In genomic region chr4:154872198-154872597, GRCh38 we compare ENCODE assay signal across 14 cellular contexts.
DNase-seq lines count a peak whose midpoint lies in the region; TF ChIP-seq lines count a peak whose summit lies in the region.
"Had no signal": no experiment of that assay in that cellular context is flagged by ENCODE, and none has a peak within 500 bp of the region (broad histone marks: within the 10 kb centered on the region; RNA-seq: fewer than 3 reads in every experiment).

No MANE protein-coding gene starts in this region.

- peaks cover 5% of the 10 kb centered on the region; the same call in 1 of the 2 replicates for H3K9me3 ChIP-seq in Karpas-422 (ENCODE audit: low read length)
- peaks cover 38% of the 10 kb centered on the region for H3K9me3 ChIP-seq in iPS-20b (ENCODE audit: insufficient read depth, low read depth, low read length)
- no peaks in the 10 kb centered on the region for H3K9me3 ChIP-seq in neuronal stem cell (replicated peaks in 1 of 2; ENCODE audit: control insufficient read depth in 2 of 2, insufficient read depth in 1 of 2, low read depth in 1 of 2, low read length in 2 of 2)
- peaks cover 0 to 3% (median 0%) of the 10 kb centered on the region in 3 donors for H3K9me3 ChIP-seq in tibial artery

- no peak overlapping the region for H3K27ac ChIP-seq in Karpas-422 (ENCODE audit: low read length)
- H3K27ac ChIP-seq in iPS-20b (ENCODE audit: low read length), result no peak overlapping the region
- H3K27ac ChIP-seq in neuronal stem cell (replicated peaks; ENCODE audit: low read length), result no peak overlapping the region
- no peak overlapping the region for H3K27ac ChIP-seq in tibial artery
- H3K27ac ChIP-seq: GM23248 had no signal

- H3K27me3 ChIP-seq in Karpas-422 (ENCODE audit: low read length) (peaks cover 5% of the 10 kb centered on the region; the same call in 1 of the 2 replicates), iPS-20b (ENCODE audit: insufficient read depth, low read length) (no peaks in the 10 kb centered on the region), neuronal stem cell (ENCODE audit: control insufficient read depth in 3 of 3, insufficient read depth in 3 of 3, low read depth in 1 of 3, low read length in 3 of 3) (no peaks in the 10 kb centered on the region), tibial artery (no peaks in the 10 kb centered on the region)

- no peak overlapping the region for H3K4ac ChIP-seq in neuronal stem cell (ENCODE audit: low read length)

- H4K20me1 ChIP-seq in Karpas-422 (ENCODE audit: insufficient read depth, low read depth, low read length), result no peaks in the 10 kb centered on the region

- no peak overlapping the region for H2BK120ac ChIP-seq in neuronal stem cell (ENCODE audit: low read depth, low read length)

- no peak overlapping the region for H3K14ac ChIP-seq in neuronal stem cell (ENCODE audit: low read length)

- no peak overlapping the region for H3K4me3 ChIP-seq in Karpas-422 (ENCODE audit: low read length)
- 0 out of 2 replicates have a peak overlapping the region, but pooled peaks have one; percentile 30 for H3K4me3 ChIP-seq in iPS-20b (ENCODE audit: low read length)
- no peak overlapping the region for H3K4me3 ChIP-seq in neuronal stem cell (ENCODE audit: low read length in 2 of 2)
- no peak overlapping the region for H3K4me3 ChIP-seq in tibial artery
- H3K4me3 ChIP-seq: GM23248 had no signal

- H4K91ac ChIP-seq in neuronal stem cell (ENCODE audit: low read depth, low read length, poor library complexity), result no peak overlapping the region

- intact Hi-C loops in tibial artery (cut with DNase I; ENCODE audit: low total_unique reads), result no loop called here

- no peak overlapping the region for H2AFZ ChIP-seq in Karpas-422 (ENCODE audit: low read length)
- no peak overlapping the region for H2AFZ ChIP-seq in neuronal stem cell (ENCODE audit: low read length)
- H2AFZ ChIP-seq: GM23248 had no signal

- H3K9ac ChIP-seq in Karpas-422 (ENCODE audit: low read length), result no peak overlapping the region
- H3K9ac ChIP-seq in iPS-20b (ENCODE audit: low read depth, low read length), result no peak overlapping the region
- H3K9ac ChIP-seq in neuronal stem cell (ENCODE audit: low read depth, low read length, poor library complexity), result no peak overlapping the region
- H3K9ac ChIP-seq: GM23248 had no signal

- no peak overlapping the region for H3K4me2 ChIP-seq in Karpas-422 (ENCODE audit: low read depth, low read length, poor library complexity, severe bottlenecking)
- no peak overlapping the region for H3K4me2 ChIP-seq in neuronal stem cell (ENCODE audit: insufficient read depth, low read length, poor library complexity, severe bottlenecking)

- no peak overlapping the region for H2BK12ac ChIP-seq in neuronal stem cell (ENCODE audit: low read length)

- no peak overlapping the region for H2AK5ac ChIP-seq in neuronal stem cell (ENCODE audit: low read depth, low read length)

- TF ChIP-seq CTCF in tibial artery (IDR thresholded peaks at IDR 0.05), result no peak

- no peak overlapping the region for H2BK15ac ChIP-seq in neuronal stem cell (ENCODE audit: low read length)

- no peak overlapping the region for H3K18ac ChIP-seq in neuronal stem cell (ENCODE audit: low read length)

- H2BK5ac ChIP-seq in neuronal stem cell (ENCODE audit: low read length), result no peak overlapping the region

- no peaks in the 10 kb centered on the region for H3K79me1 ChIP-seq in neuronal stem cell (ENCODE audit: low read depth, low read length)

- no peak overlapping the region for H4K8ac ChIP-seq in neuronal stem cell (ENCODE audit: low read depth, low read length)

- H3K9me2 ChIP-seq in Karpas-422 (replicated peaks; ENCODE audit: insufficient read depth, low read length), result no peaks in the 10 kb centered on the region

- H3K4me1 ChIP-seq in Karpas-422 (ENCODE audit: low read length) (no peaks in the 10 kb centered on the region), iPS-20b (ENCODE audit: insufficient read depth, low read length) (peaks cover 29% of the 10 kb centered on the region; the same call in 1 of the 2 replicates), neuronal stem cell (ENCODE audit: control insufficient read depth in 2 of 2, insufficient read depth in 1 of 2, low read depth in 1 of 2, low read length in 2 of 2) (peaks cover 0 to 7% of the 10 kb centered on the region in 2 donors), tibial artery (no peaks in the 10 kb centered on the region)

- peak; percentile 52 for DNase-seq in Karpas-422
- peak; percentile 51 for DNase-seq in MV-4-11 (lab: John Stamatoyannopoulos, UW)
- DNase-seq in NCI-H1436 treated with DMSO at 0.1 percent for 48 hours (lab: John Stamatoyannopoulos, UW), result no peak
- no peak for DNase-seq in neuronal stem cell (ENCODE audit: low spot score)
- DNase-seq in tibial artery, result no peak
- DNase-seq: C1 segment of cervical spinal cord; Calu3; CD4-positive, alpha-beta memory T cell; COR-L47; DND-41; GM23248; H7; HFFc6 had no signal

- H3K23ac ChIP-seq in neuronal stem cell (ENCODE audit: low read depth, low read length, poor library complexity), result no peak overlapping the region

- H3K79me2 ChIP-seq in Karpas-422 (ENCODE audit: low read length), result no peaks in the 10 kb centered on the region

- H3K36me3 ChIP-seq in Karpas-422 (ENCODE audit: insufficient read depth, low read length), result no peaks in the 10 kb centered on the region; the same call in 1 of the 2 replicates
- H3K36me3 ChIP-seq in iPS-20b (ENCODE audit: insufficient read depth, low read depth, low read length), result no peaks in the 10 kb centered on the region
- no peaks in the 10 kb centered on the region for H3K36me3 ChIP-seq in neuronal stem cell (replicated peaks in 1 of 2; ENCODE audit: control insufficient read depth in 2 of 2, insufficient read depth in 2 of 2, low read length in 2 of 2)
- H3K36me3 ChIP-seq in tibial artery, result no peaks in the 10 kb centered on the region

Comparison
In these comparisons a context has a peak if more than half of its experiments do, and no peak if none do; other contexts are left out.
1. DNase-seq: peak in Karpas-422 (single experiment) and MV-4-11 (single experiment); none in NCI-H1436 treated with DMSO at 0.1 percent for 48 hours (single experiment), neuronal stem cell (single experiment) and tibial artery (0 of 2).